Comparison of ENCODE assay signal across 9 cellular contexts in the genomic region with DNA sequence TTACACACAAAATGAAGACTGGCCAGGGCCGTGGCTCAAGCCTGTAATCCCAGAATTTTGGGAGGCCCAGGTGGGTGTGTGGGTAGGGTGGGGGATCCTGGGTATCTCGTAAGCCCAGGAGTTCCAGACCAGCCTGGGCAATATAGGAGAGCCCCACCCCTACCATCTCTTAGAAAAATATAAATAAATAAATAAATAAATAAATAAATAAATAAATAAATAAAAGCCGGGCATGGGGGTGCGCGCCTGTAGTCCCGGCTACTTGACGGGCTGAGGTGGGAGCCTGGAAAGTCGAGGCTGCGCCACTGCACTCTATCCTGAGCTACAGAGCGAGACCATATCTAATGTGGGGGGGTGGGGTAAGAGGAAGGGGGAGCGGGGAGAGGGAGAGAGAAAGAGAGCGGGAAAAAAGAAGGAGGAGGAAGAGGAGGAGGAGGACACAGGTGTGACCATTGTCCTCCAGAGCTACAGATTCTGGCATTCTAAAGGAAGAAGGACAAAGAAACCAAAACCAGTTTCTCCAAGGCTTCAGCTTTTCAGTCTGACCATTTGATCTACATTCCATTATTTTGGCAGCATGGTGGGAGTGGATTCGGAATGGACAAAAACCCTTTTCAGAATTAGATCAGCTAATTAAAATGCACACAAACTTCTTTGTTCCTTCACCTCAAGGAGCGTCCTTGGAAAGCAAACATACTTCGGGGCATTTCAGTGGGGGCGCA. TPM values are rescaled to one million over a fixed set of nuclear protein-coding genes. Genes with fewer than 3 reads are reported as not detected.
DNase-seq lines count a peak whose midpoint lies in the region; ATAC-seq and TF ChIP-seq lines count a peak whose summit lies in the region.
"Had no signal": no experiment of that assay in that cellular context is flagged by ENCODE, and none has a peak within 500 bp of the region (broad histone marks: within the 10 kb centered on the region; RNA-seq: fewer than 3 reads in every experiment).

No MANE protein-coding gene starts in this region.

- in situ Hi-C loops in brain microvascular endothelial cell (cut with HindIII; ENCODE audit: low pct_ligation_motif_present, low sequenced_read_pairs): no loop called here

- no peak overlapping the region for H3K27ac Mint-ChIP-seq in activated CD4-positive, alpha-beta T cell treated with anti-CD3 and anti-CD28 coated beads, Interleukin-2, amount 10 ng/mL, durations not matched to agents 7 days and 5 days

- intact Hi-C loops in right lobe of liver (cut with DNase I): no loop called here
- intact Hi-C loops in testis (cut with DNase I; ENCODE audit: low total_unique reads): no loop called here
- intact Hi-C loops in sciatic nerve (cut with DNase I): no loop called here

- peaks cover 16% of the 10 kb centered on the region for H3K27me3 ChIP-seq in brain microvascular endothelial cell (replicated peaks)
- H3K27me3 ChIP-seq in right lobe of liver: no peaks in the 10 kb centered on the region
- H3K27me3 ChIP-seq in testis: no peaks in the 10 kb centered on the region

- H3K4me1 Mint-ChIP-seq in activated CD4-positive, alpha-beta T cell treated with anti-CD3 and anti-CD28 coated beads, Interleukin-2, amount 10 ng/mL, durations not matched to agents 7 days and 5 days: peaks cover 21% of the 10 kb centered on the region

- H3K36me3 ChIP-seq in brain microvascular endothelial cell (replicated peaks): no peaks in the 10 kb centered on the region
- no peaks in the 10 kb centered on the region for H3K36me3 ChIP-seq in right lobe of liver
- no peaks in the 10 kb centered on the region for H3K36me3 ChIP-seq in testis (ENCODE audit: low read depth, missing control alignments)

- peaks cover 39% of the 10 kb centered on the region for H3K27me3 Mint-ChIP-seq in activated CD4-positive, alpha-beta T cell treated with anti-CD3 and anti-CD28 coated beads, Interleukin-2, amount 10 ng/mL, durations not matched to agents 7 days and 5 days

- H3K9me3 ChIP-seq in right lobe of liver: no peaks in the 10 kb centered on the region
- no peaks in the 10 kb centered on the region for H3K9me3 ChIP-seq in testis

- CTCF ChIA-PET in activated CD4-positive, alpha-beta T cell treated with anti-CD3 and anti-CD28 coated beads, Interleukin-2, amount 10 ng/mL, durations not matched to agents 7 days and 5 days (lab: Charles Lee): interaction anchor here (1.2 to 1.7 kb wide), 2 partner anchors 18 to 81 kb away, joined by 3 to 7 read pairs; no protein-coding TSS in a partner anchor

- H3K4me3 ChIP-seq in brain microvascular endothelial cell (ENCODE audit: low read depth, low read length): peak overlapping the region; percentile 51
- H3K4me3 ChIP-seq in right lobe of liver: peak overlapping the region; percentile 48 to 64 (median 52)
- peak overlapping the region; percentile 58 to 62 for H3K4me3 ChIP-seq in testis

- POLR2A ChIA-PET in activated CD4-positive, alpha-beta T cell treated with anti-CD3 and anti-CD28 coated beads, Interleukin-2, amount 10 ng/mL, durations not matched to agents 7 days and 5 days (lab: Charles Lee): no interaction called here

- H3K9me3 Mint-ChIP-seq in activated CD4-positive, alpha-beta T cell treated with anti-CD3 and anti-CD28 coated beads, Interleukin-2, amount 10 ng/mL, durations not matched to agents 7 days and 5 days: no peaks in the 10 kb centered on the region

- no peak for TF ChIP-seq CTCF in brain microvascular endothelial cell (IDR thresholded peaks at IDR 0.05; ENCODE audit: low read depth, low read length, missing control alignments)
- TF ChIP-seq CTCF in right lobe of liver (IDR thresholded peaks at IDR 0.05): no peak
- no peak for TF ChIP-seq CTCF in testis (IDR thresholded peaks at IDR 0.05)

- peaks cover 0 to 11% (median 3%) of the 10 kb centered on the region in 4 donors for H3K4me1 ChIP-seq in right lobe of liver
- H3K4me1 ChIP-seq in testis: peaks cover 8% of the 10 kb centered on the region

- no peaks in the 10 kb centered on the region for H3K36me3 Mint-ChIP-seq in activated CD4-positive, alpha-beta T cell treated with anti-CD3 and anti-CD28 coated beads, Interleukin-2, amount 10 ng/mL, durations not matched to agents 7 days and 5 days (ENCODE audit: low read depth)

- no peak overlapping the region for H3K27ac ChIP-seq in brain microvascular endothelial cell
- peak overlapping the region in 1 of 3 donors; percentile 44 for H3K27ac ChIP-seq in right lobe of liver
- peak overlapping the region; percentile 51 to 55 for H3K27ac ChIP-seq in testis

- no peak for DNase-seq in activated CD4-positive, alpha-beta T cell treated with anti-CD3 and anti-CD28 coated beads, Interleukin-2, amount 10 ng/mL, durations not matched to agents 7 days and 5 days
- no peak for DNase-seq in activated CD4-positive, alpha-beta T cell treated with anti-CD3 and anti-CD28 coated beads, Interleukin-2, amount 50 U/mL, for 4 hours
- DNase-seq in brain microvascular endothelial cell (no peak), right lobe of liver (no peak), testis (no peak), cerebellum (ENCODE audit: low spot score) (no peak), erythroblast (lab: John Stamatoyannopoulos, UW) (no peak), sciatic nerve (ENCODE audit: low spot score) (no peak)
- DNase-seq: AML-193 had no signal

- WGBS in right lobe of liver (ENCODE audit: insufficient coverage, low coverage, low lambda C conversion rate, missing lambda C conversion rate): 43% methylated on average over 13 of the region's 16 CpGs
- 20 to 32% methylated on average over 15 to 16 of the region's 16 CpGs for WGBS in testis, 2 donors

- peak overlapping the region; percentile 76 for H3K4me3 Mint-ChIP-seq in activated CD4-positive, alpha-beta T cell treated with anti-CD3 and anti-CD28 coated beads, Interleukin-2, amount 10 ng/mL, durations not matched to agents 7 days and 5 days

- no peak for TF ChIP-seq POLR2A in right lobe of liver (IDR thresholded peaks at IDR 0.05)
- TF ChIP-seq POLR2A in testis (IDR thresholded peaks at IDR 0.05): no peak
- no peak for TF ChIP-seq POLR2A in erythroblast (IDR thresholded peaks at IDR 0.05; ENCODE audit: low read length)

- no peak for ATAC-seq in right lobe of liver
- ATAC-seq in sciatic nerve: no peak

RNA-seq across cellular contexts. Expression of a gene that starts 0.6 kb away (rescaled TPM):
- under 1 TPM; 0.47 to 0.83 TPM for total RNA-seq in activated CD4-positive, alpha-beta T cell treated with anti-CD3 and anti-CD28 coated beads, Interleukin-2, amount 10 ng/mL, durations not matched to agents 7 days and 5 days
- total RNA-seq in right lobe of liver (1 to 10 TPM in 3 of 6 experiments, under 1 TPM in 3; 0.18 to 3.4 (median 0.79) TPM), testis (10 to 100 TPM; 41.3 to 58.4 TPM), cerebellum (2.6 TPM), sciatic nerve (7.6 TPM)
- polyA plus RNA-seq in testis (ENCODE audit: insufficient read depth, low read depth, low replicate concordance): 11.3 TPM

RNA-seq across cellular contexts. Expression of a gene that starts 50.1 kb away (rescaled TPM):
- total RNA-seq in activated CD4-positive, alpha-beta T cell treated with anti-CD3 and anti-CD28 coated beads, Interleukin-2, amount 10 ng/mL, durations not matched to agents 7 days and 5 days: not detected
- total RNA-seq in right lobe of liver (under 1 TPM in 2 of 6 experiments, not detected in 4; 0.44 to 0.48 TPM), testis (not detected), cerebellum (not detected), sciatic nerve (not detected)
- polyA plus RNA-seq in testis (ENCODE audit: insufficient read depth, low read depth, low replicate concordance): not detected
